Comparison of ENCODE assay signal across 11 cellular contexts in genomic region chr6:1608222-1608975, GRCh38. TPM values are rescaled to one million over a fixed set of nuclear protein-coding genes. Genes with fewer than 3 reads are reported as not detected.
DNase-seq lines count a peak whose midpoint lies in the region; ATAC-seq, FAIRE-seq and TF ChIP-seq lines count a peak whose summit lies in the region.
"Had no signal": no experiment of that assay in that cellular context is flagged by ENCODE, and none has a peak within 500 bp of the region (broad histone marks: within the 10 kb centered on the region; RNA-seq: fewer than 3 reads in every experiment).

No MANE protein-coding gene starts in this region.

- no peaks in the 10 kb centered on the region for H3K36me3 Mint-ChIP-seq in activated CD8-positive, alpha-beta T cell treated with anti-CD3 and anti-CD28 coated beads for 36 hours (ENCODE audit: low read depth)

- ATAC-seq in heart right ventricle (no peak), Right ventricle myocardium inferior (no peak)
- no peak for ATAC-seq in activated CD8-positive, alpha-beta T cell treated with anti-CD3 and anti-CD28 coated beads for 36 hours

- H3K27ac ChIP-seq in heart right ventricle (peak overlapping the region in 1 of 10 donors; percentile 80), kidney (ENCODE audit: low read depth in 2 of 2, low read length in 2 of 2) (peak overlapping the region; percentile 54 to 85), vagina (no peak overlapping the region), MM.1S (ENCODE audit: low read length) (no peak overlapping the region)

- H3K36me3 ChIP-seq in heart right ventricle (no peaks in the 10 kb centered on the region), kidney (ENCODE audit: control insufficient read depth in 1 of 2, insufficient read depth in 2 of 2, low read length in 2 of 2) (no peaks in the 10 kb centered on the region), vagina (no peaks in the 10 kb centered on the region), MM.1S (replicated peaks; ENCODE audit: insufficient read depth, low read length) (no peaks in the 10 kb centered on the region)
- H3K36me3 ChIP-seq: uterus had no signal

- H3K9me3 Mint-ChIP-seq in activated CD8-positive, alpha-beta T cell treated with anti-CD3 and anti-CD28 coated beads for 36 hours: no peaks in the 10 kb centered on the region

- 12 to 22% methylated on average over 48 of the region's 48 CpGs for WGBS in heart right ventricle, 2 donors

- intact Hi-C loops in heart right ventricle (cut with DNase I): loop anchor here in 9 of 10 donors (5.0 to 10.0 kb wide), 11 partner anchors 76 to 1089 kb away; no protein-coding TSS in a partner anchor
- intact Hi-C loops in Right ventricle myocardium inferior (cut with DNase I): no loop called here
- intact Hi-C loops in activated CD8-positive, alpha-beta T cell treated with anti-CD3 and anti-CD28 coated beads for 36 hours (cut with micrococcal nuclease): no loop called here
- intact Hi-C loops in kidney (cut with DNase I): no loop called here
- intact Hi-C loops in vagina (cut with DNase I): loop anchor here (5.0 to 10.0 kb wide), 5 partner anchors 79 to 1159 kb away; partner anchors contain the start of gene WRNIP1

- H3K9me3 ChIP-seq in heart right ventricle (no peaks in the 10 kb centered on the region), kidney (ENCODE audit: control insufficient read depth in 1 of 2, low read length in 2 of 2) (no peaks in the 10 kb centered on the region), vagina (no peaks in the 10 kb centered on the region), MM.1S (replicated peaks; ENCODE audit: insufficient read depth, low read length) (no peaks in the 10 kb centered on the region)
- H3K9me3 ChIP-seq: uterus had no signal

- H3K9ac ChIP-seq in kidney (ENCODE audit: low read length in 2 of 2) (peak overlapping the region in 1 of 2 donors; percentile 58), MM.1S (ENCODE audit: low read length) (no peak overlapping the region)

- DNase-seq in heart right ventricle: no peak
- DNase-seq in Right ventricle myocardium inferior (ENCODE audit: missing footprints): no peak
- no peak for DNase-seq in activated CD8-positive, alpha-beta T cell treated with anti-CD3 and anti-CD28 coated beads for 36 hours
- DNase-seq in kidney: peak; percentile 76
- DNase-seq in vagina (ENCODE audit: extremely low spot score in 2 of 2): no peak
- DNase-seq in frontal cortex (ENCODE audit: low spot score in 2 of 2): no peak
- no peak for DNase-seq in OCI-M1 (lab: John Stamatoyannopoulos, UW)
- no peak for DNase-seq in MM.1S
- DNase-seq: HCEC 1CT, small intestine, uterus had no signal

- H3K9me2 ChIP-seq in MM.1S (replicated peaks; ENCODE audit: insufficient read depth, low read length): no peaks in the 10 kb centered on the region

- peaks cover 59% of the 10 kb centered on the region for H3K27me3 Mint-ChIP-seq in activated CD8-positive, alpha-beta T cell treated with anti-CD3 and anti-CD28 coated beads for 36 hours

- H3K79me2 ChIP-seq in MM.1S (ENCODE audit: low read length): no peaks in the 10 kb centered on the region

- no peak overlapping the region for H3K27ac Mint-ChIP-seq in activated CD8-positive, alpha-beta T cell treated with anti-CD3 and anti-CD28 coated beads for 36 hours

- TF ChIP-seq CTCF in heart right ventricle (IDR thresholded peaks at IDR 0.05) (no peak), kidney (IDR thresholded peaks at IDR 0.05; ENCODE audit: borderline replicate concordance, extremely low read depth, insufficient read depth) (no peak), vagina (IDR thresholded peaks at IDR 0.05) (no peak), MM.1S (IDR thresholded peaks at IDR 0.05; ENCODE audit: low read length) (no peak)
- no peak for TF ChIP-seq CTCF in activated CD8-positive, alpha-beta T cell treated with anti-CD3 and anti-CD28 coated beads for 36 hours (IDR thresholded peaks at IDR 0.05)

- H3K27me3 ChIP-seq in heart right ventricle (peaks cover 16 to 94% (median 71%) of the 10 kb centered on the region in 7 donors), vagina (peaks cover 24% of the 10 kb centered on the region), MM.1S (replicated peaks; ENCODE audit: insufficient read depth, low read length) (peaks cover 51% of the 10 kb centered on the region)

- H4K20me1 ChIP-seq in MM.1S (ENCODE audit: insufficient read depth, low read length): no peaks in the 10 kb centered on the region

- POLR2A ChIA-PET in activated CD8-positive, alpha-beta T cell treated with anti-CD3 and anti-CD28 coated beads for 36 hours (lab: Charles Lee): interaction anchor here (0.6 to 1.2 kb wide), 2 partner anchors 11 to 144 kb away, joined by 3 read pairs; no protein-coding TSS in a partner anchor

- no peak overlapping the region for H2AFZ ChIP-seq in MM.1S (ENCODE audit: low read length)

- H3K4me2 ChIP-seq in MM.1S (ENCODE audit: low read depth, low read length): no peak overlapping the region

- peak overlapping the region; percentile 45 for H3K4me3 Mint-ChIP-seq in activated CD8-positive, alpha-beta T cell treated with anti-CD3 and anti-CD28 coated beads for 36 hours

- peak overlapping the region in 9 of 10 donors; percentile 15 to 81 (median 71) for H3K4me3 ChIP-seq in heart right ventricle
- H3K4me3 ChIP-seq in kidney (ENCODE audit: low read length in 2 of 2): peak overlapping the region in 1 of 2 donors; percentile 54
- H3K4me3 ChIP-seq in vagina: peak overlapping the region; percentile 59 to 72
- H3K4me3 ChIP-seq in MM.1S (ENCODE audit: low read length): no peak overlapping the region

- CTCF ChIA-PET in activated CD8-positive, alpha-beta T cell treated with anti-CD3 and anti-CD28 coated beads for 36 hours (lab: Charles Lee): interaction anchor here (2.5 to 4.6 kb wide), 2 partner anchors 13 to 746 kb away, joined by 11 to 33 read pairs; no protein-coding TSS in a partner anchor

- FAIRE-seq in kidney (lab: Jason Lieb, UNC): no peak
- FAIRE-seq in frontal cortex (lab: Jason Lieb, UNC): no peak
- FAIRE-seq: small intestine had no signal

- H3F3A ChIP-seq in MM.1S (ENCODE audit: insufficient read depth, low read length): no peaks in the 10 kb centered on the region

- H3K4me1 ChIP-seq in heart right ventricle (peaks cover 3 to 68% (median 22%) of the 10 kb centered on the region in 9 donors), kidney (ENCODE audit: control insufficient read depth in 1 of 2, insufficient read depth in 1 of 2, low read depth in 1 of 2, low read length in 2 of 2) (peaks cover 0 to 23% of the 10 kb centered on the region in 2 donors), vagina (peaks cover 57% of the 10 kb centered on the region), MM.1S (ENCODE audit: low read length) (no peaks in the 10 kb centered on the region)

- peaks cover 43% of the 10 kb centered on the region for H3K4me1 Mint-ChIP-seq in activated CD8-positive, alpha-beta T cell treated with anti-CD3 and anti-CD28 coated beads for 36 hours (ENCODE audit: low read depth)

- no peak for TF ChIP-seq POLR2A in vagina (IDR thresholded peaks at IDR 0.05)

RNA-seq across cellular contexts. Expression of gene FOXC1, which starts 1.3 kb away (rescaled TPM):
- total RNA-seq in heart right ventricle: 1 to 10 TPM; 2.8 to 7.4 (median 4.3) TPM
- polyA plus RNA-seq in heart right ventricle: 1 to 10 TPM; 3.0 to 3.6 TPM
- 2.7 TPM for total RNA-seq in Right ventricle myocardium inferior
- total RNA-seq in activated CD8-positive, alpha-beta T cell treated with anti-CD3 and anti-CD28 coated beads for 36 hours: under 1 TPM in 1 of 2 experiments, not detected in 1; 0.16 TPM
- 58.5 TPM for total RNA-seq in kidney
- polyA plus RNA-seq in kidney (ENCODE audit: insufficient read depth, low read depth, low replicate concordance): 18.0 TPM
- 9.8 TPM for total RNA-seq in vagina
- 4.1 TPM for total RNA-seq in frontal cortex

Comparison
In these comparisons a context has a peak if more than half of its experiments do, and no peak if none do; other contexts are left out.
1. intact Hi-C loops: an anchor here in heart right ventricle (5.0 to 10.0 kb wide) and vagina (5.0 to 10.0 kb wide); none called in Right ventricle myocardium inferior, activated CD8-positive, alpha-beta T cell treated with anti-CD3 and anti-CD28 coated beads for 36 hours and kidney.
2. H3K27ac ChIP-seq: peak in kidney (2 of 2); none in vagina (single experiment) and MM.1S (single experiment).